Comparison of ENCODE assay signal across 19 cellular contexts in genomic region chr17:29524692-29525091, GRCh38. TPM values are rescaled to one million over a fixed set of nuclear protein-coding genes. Genes with fewer than 3 reads are reported as not detected.
DNase-seq lines count a peak whose midpoint lies in the region; ATAC-seq, FAIRE-seq and TF ChIP-seq lines count a peak whose summit lies in the region.
"Had no signal": no experiment of that assay in that cellular context is flagged by ENCODE, and none has a peak within 500 bp of the region (broad histone marks: within the 10 kb centered on the region; RNA-seq: fewer than 3 reads in every experiment).

No MANE protein-coding gene starts in this region.

- FAIRE-seq in A549 (lab: Jason Lieb, UNC) (no peak), frontal cortex (lab: Jason Lieb, UNC) (no peak)
- FAIRE-seq: RCC 7860 had no signal

- no peak for DNase-seq in A549 (ENCODE audit: low read depth in 1 of 2, low spot score in 1 of 2)
- peak; percentile 12 for DNase-seq in LHCN-M2 (ENCODE audit: low read depth)
- no peak for DNase-seq in dorsolateral prefrontal cortex
- no peak for DNase-seq in mesothelial cell of epicardium (ENCODE audit: low spot score in 2 of 2, unreplicated experiment in 2 of 2)
- DNase-seq in immature natural killer cell = no peak
- no peak for DNase-seq in NCI-H2227 treated with DMSO at 0.1 percent for 48 hours (lab: John Stamatoyannopoulos, UW)
- DNase-seq in NCI-H146 (lab: John Stamatoyannopoulos, UW) = no peak
- no peak for DNase-seq in frontal cortex (ENCODE audit: low spot score in 2 of 2)
- DNase-seq: CD8-positive, alpha-beta memory T cell; DMS79; KG1; MV-4-11; NCI-H187; NCI-H226; NCI-H526; NK-92 treated with Interleukin-12 subunit alpha and Interleukin-12 subunit beta, amount 100 ng/mL, for 24 hours had no signal

- TF ChIP-seq POLR2A in A549 (IDR thresholded peaks at IDR 0.05; ENCODE audit: low read length) = no peak

- no peak overlapping the region for H3K4me2 ChIP-seq in A549
- H3K4me2 ChIP-seq: BLaER1 had no signal

- H3K27me3 Mint-ChIP-seq in mesothelial cell of epicardium (ENCODE audit: low read depth) (no peaks in the 10 kb centered on the region), immature natural killer cell (ENCODE audit: low read depth in 3 of 3) (peaks cover 0 to 3% (median 0%) of the 10 kb centered on the region in 3 donors)
- H3K27me3 Mint-ChIP-seq: CD8-positive, alpha-beta memory T cell had no signal

- TF ChIP-seq CTCF in A549 (IDR thresholded peaks at IDR 0.05) = no peak
- no peak for TF ChIP-seq CTCF in dorsolateral prefrontal cortex (IDR thresholded peaks at IDR 0.05 in 54 of 56, conservative IDR thresholded peaks at IDR 0.05 in 2 of 56; ENCODE audit: low read depth in 1 of 56, partially characterized antibody in 56 of 56)
- no peak for TF ChIP-seq CTCF in mesothelial cell of epicardium (IDR thresholded peaks at IDR 0.05; ENCODE audit: unreplicated experiment)

- peak overlapping the region; percentile 34 for H3K27ac Mint-ChIP-seq in mesothelial cell of epicardium
- H3K27ac Mint-ChIP-seq in immature natural killer cell = no peak overlapping the region

- POLR2A ChIA-PET in A549 (lab: Yijun Ruan, JAX) = no interaction called here

- H3K27me3 ChIP-seq in dorsolateral prefrontal cortex = no peaks in the 10 kb centered on the region
- H3K27me3 ChIP-seq: BLaER1 had no signal

- TF ChIP-seq EP300 in A549 (IDR thresholded peaks at IDR 0.05) = no peak

- CTCF ChIA-PET in A549 (lab: Yijun Ruan, JAX) = interaction anchor here (0.6 to 3.4 kb wide), 4 partner anchors 12 to 154 kb away, joined by 4 to 35 read pairs (median 18); no protein-coding TSS in a partner anchor

- 90% methylated on average over 3 of the region's 3 CpGs for WGBS in A549 (ENCODE audit: missing lambda C conversion rate)

- intact Hi-C loops in dorsolateral prefrontal cortex (cut with DNase I) = no loop called here

- H3K9me3 Mint-ChIP-seq in mesothelial cell of epicardium (no peaks in the 10 kb centered on the region), immature natural killer cell (no peaks in the 10 kb centered on the region)
- H3K9me3 Mint-ChIP-seq: CD8-positive, alpha-beta memory T cell had no signal

- TF ChIP-seq RAD21 in A549 (conservative IDR thresholded peaks at IDR 0.05 in 1 of 2, IDR thresholded peaks at IDR 0.05 in 1 of 2) = no peak

- H3K4me1 ChIP-seq in A549 = peaks cover 7% of the 10 kb centered on the region
- H3K4me1 ChIP-seq: BLaER1 had no signal

- H3K4me3 Mint-ChIP-seq in mesothelial cell of epicardium = no peak overlapping the region
- no peak overlapping the region for H3K4me3 Mint-ChIP-seq in immature natural killer cell
- H3K4me3 Mint-ChIP-seq: CD8-positive, alpha-beta memory T cell had no signal

- H3K27ac ChIP-seq in A549 = no peak overlapping the region
- H3K27ac ChIP-seq in dorsolateral prefrontal cortex = peak overlapping the region in 37 of 59 donors; percentile 2 to 75 (median 38)
- H3K27ac ChIP-seq: BLaER1 had no signal

- H3K4me1 Mint-ChIP-seq in mesothelial cell of epicardium (no peaks in the 10 kb centered on the region), immature natural killer cell (no peaks in the 10 kb centered on the region)
- H3K4me1 Mint-ChIP-seq: CD8-positive, alpha-beta memory T cell had no signal

- H3K36me3 Mint-ChIP-seq in mesothelial cell of epicardium (peaks cover 26% of the 10 kb centered on the region), immature natural killer cell (peaks cover 0 to 15% (median 3%) of the 10 kb centered on the region in 3 donors)

- no peak for ATAC-seq in A549
- ATAC-seq: Right ventricle myocardium inferior had no signal

- H3K4me3 ChIP-seq in A549 (no peak overlapping the region), dorsolateral prefrontal cortex (no peak overlapping the region)
- H3K4me3 ChIP-seq: BLaER1 had no signal

- H3K9me3 ChIP-seq in A549 = no peaks in the 10 kb centered on the region
- H3K9me3 ChIP-seq: BLaER1 had no signal

TF ChIP-seq in A549, 52 proteins besides CTCF, POLR2A, EP300 and RAD21:
- TF ChIP-seq MAFK (IDR thresholded peaks at IDR 0.05; ENCODE audit: partially characterized antibody) (peak; percentile 84), KDM1A (IDR thresholded peaks at IDR 0.05; ENCODE audit: low read depth) (no peak), BCL3 (IDR thresholded peaks at IDR 0.05) (no peak)

RNA-seq across cellular contexts. Expression of gene ABHD15, which starts 42.1 kb away (rescaled TPM):
- 13.5 and 16.5 TPM in 2 replicates for polyA plus RNA-seq in A549 (2011; rRNA removed)
- polyA plus RNA-seq in A549 (2012; cell fraction: cytosol; rRNA removed) = 10.6 and 15.2 TPM in 2 replicates
- polyA plus RNA-seq in A549 (2012; cell fraction: nucleus; rRNA removed) = 12.0 and 14.2 TPM in 2 replicates
- 13.6 to 15.8 TPM (median 14.7 TPM) in 3 replicates for polyA plus RNA-seq in A549 (2017; fragmentation: RNase III; extraction: RNeasy Plus Mini Kit Qiagen cat#74134 plus additional on column Dnase treatment)
- polyA minus RNA-seq in A549 (2011; rRNA and poly(A)+ RNA removed) = 19.5 and 19.6 TPM in 2 replicates
- total RNA-seq in LHCN-M2 (2014; rRNA removed) = 8.4 and 8.5 TPM in 2 replicates
- polyA plus RNA-seq in LHCN-M2 (2012) = 3.2 TPM
- total RNA-seq in dorsolateral prefrontal cortex = 1 to 10 TPM; 1.9 to 8.0 (median 4.2) TPM
- 5.2 to 6.1 TPM (median 5.7 TPM) in 3 replicates for total RNA-seq in mesothelial cell of epicardium
- polyA plus RNA-seq in immature natural killer cell = 10 to 100 TPM; 31.6 to 36.7 (median 34.0) TPM
- total RNA-seq in frontal cortex = 0.41 TPM

RNA-seq across cellular contexts. Expression of gene TP53I13, which starts 43.8 kb away (rescaled TPM):
- polyA plus RNA-seq in A549 (2011; rRNA removed) = 27.5 and 31.3 TPM in 2 replicates
- 54.4 and 79.1 TPM in 2 replicates for polyA plus RNA-seq in A549 (2012; cell fraction: cytosol; rRNA removed)
- polyA plus RNA-seq in A549 (2012; cell fraction: nucleus; rRNA removed) = 316 and 464 TPM in 2 replicates
- 50.5 to 59.0 TPM (median 57.8 TPM) in 3 replicates for polyA plus RNA-seq in A549 (2017; fragmentation: RNase III; extraction: RNeasy Plus Mini Kit Qiagen cat#74134 plus additional on column Dnase treatment)
- polyA minus RNA-seq in A549 (2011; rRNA and poly(A)+ RNA removed) = 21.7 and 42.5 TPM in 2 replicates
- total RNA-seq in LHCN-M2 (2014; rRNA removed) = 61.2 and 67.8 TPM in 2 replicates
- 32.9 TPM for polyA plus RNA-seq in LHCN-M2 (2012)
- total RNA-seq in dorsolateral prefrontal cortex = 10 to 100 TPM; 10.1 to 40.2 (median 20.1) TPM
- 29.9 to 31.2 TPM (median 30.2 TPM) in 3 replicates for total RNA-seq in mesothelial cell of epicardium
- polyA plus RNA-seq in immature natural killer cell = 10 to 100 TPM; 41.6 to 50.5 (median 47.0) TPM
- 4.9 TPM for total RNA-seq in frontal cortex

Comparison
In these comparisons a context has a peak if more than half of its experiments do, and no peak if none do; other contexts are left out.
1. H3K27ac ChIP-seq: peak in dorsolateral prefrontal cortex (37 of 59); none in A549 (0 of 2).